31 cellular contexts compared by ENCODE assay signal in the genomic region with DNA sequence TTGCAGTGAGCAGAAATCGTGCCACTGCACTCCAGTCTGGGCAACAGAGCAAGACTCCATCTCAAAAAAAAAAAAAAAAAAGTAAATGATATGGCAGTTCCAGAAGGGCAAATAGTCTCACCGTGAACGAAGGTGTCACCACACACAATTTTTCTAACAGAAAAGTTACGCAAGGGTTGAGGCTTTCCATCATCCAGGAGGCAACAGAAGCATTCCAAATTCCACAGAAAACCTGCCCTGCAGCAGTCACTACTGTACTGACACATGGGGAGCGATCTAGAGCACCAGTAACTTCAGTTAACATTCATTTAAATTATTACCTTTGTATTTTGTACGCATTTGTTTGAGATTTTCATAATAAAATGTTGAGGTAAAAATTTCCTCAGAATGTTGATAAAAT.
"Had no signal": no experiment of that assay in that cellular context is flagged by ENCODE, and none has a peak within 500 bp of the region (broad histone marks: within the 10 kb centered on the region; RNA-seq: fewer than 3 reads in every experiment).

No MANE protein-coding gene starts in this region.

- H3K27ac Mint-ChIP-seq: natural killer cell treated with Interleukin-12 subunit alpha and Interleukin-12 subunit beta and Interleukin-15 and Interleukin-18, amount 100 ng/mL, for 72 hours; nephron progenitor cell; progenitor cell of endocrine pancreas; stimulated activated effector memory CD8-positive, alpha-beta T cell treated with anti-CD3 and anti-CD28 coated beads, Interleukin-12 subunit alpha, Interleukin-12 subunit beta, amount 100 ng/mL, for 72 hours; stimulated activated naive B cell treated with anti-CD40 and anti-IgM and Interleukin-4, amounts not matched to agents 10 μg/mL and 1 μg/mL and 100 μg/mL, for 72 hours; stimulated activated naive CD8-positive, alpha-beta T cell treated with anti-CD3 and anti-CD28 coated beads, Interleukin-15, Interleukin-2, amounts not matched to agents 100 ng/mL and 50 ng/mL, for 24 hours had no signal

- H3K9ac ChIP-seq: parathyroid adenoma had no signal

- DNase-seq: naive B cell; naive thymus-derived CD8-positive, alpha-beta T cell; nephron progenitor cell; nucleus accumbens; ovary; posterior cingulate gyrus; psoas muscle; right cardiac atrium; right lobe of liver; sigmoid colon; small intestine; stimulated activated CD4-positive, alpha-beta T cell treated with anti-CD3 and anti-CD28 coated beads, Interleukin-15, amount 100 ng/mL, for 24 hours; stimulated activated CD4-positive, alpha-beta T cell treated with anti-CD3 and anti-CD28 coated beads, Interleukin-2, amount 100 ng/mL, for 24 hours; stimulated activated CD4-positive, alpha-beta T cell treated with anti-CD3 and anti-CD28 coated beads, Interleukin-2, amount 100 ng/mL, for 48 hours; stimulated activated CD4-positive, alpha-beta T cell treated with anti-CD3 and anti-CD28 coated beads, Interleukin-4, amount 100 ng/mL, for 24 hours; stimulated activated naive B cell treated with anti-CD40 and anti-IgM and Interleukin-4, amounts not matched to agents 10 μg/mL and 1 μg/mL and 100 μg/mL, for 72 hours; stimulated activated naive CD4-positive, alpha-beta T cell treated with Interleukin-2 at 50 U/mL for 16 hours; substantia nigra; testis; tibial artery; transverse colon; upper lobe of right lung; uterus had no signal

- FAIRE-seq: small intestine had no signal

- H3K36me3 Mint-ChIP-seq: naive thymus-derived CD8-positive, alpha-beta T cell; natural killer cell treated with Interleukin-12 subunit alpha and Interleukin-12 subunit beta and Interleukin-15 and Interleukin-18, amount 100 ng/mL, for 72 hours; stimulated activated effector memory CD8-positive, alpha-beta T cell treated with anti-CD3 and anti-CD28 coated beads, Interleukin-12 subunit alpha, Interleukin-12 subunit beta, amount 100 ng/mL, for 72 hours had no signal

- H2AFZ ChIP-seq: parathyroid adenoma had no signal

- ATAC-seq: naive thymus-derived CD8-positive, alpha-beta T cell; natural killer cell treated with Interleukin-12 subunit alpha and Interleukin-12 subunit beta and Interleukin-15 and Interleukin-18, amount 100 ng/mL, for 72 hours; psoas muscle; right cardiac atrium; stimulated activated effector memory CD8-positive, alpha-beta T cell treated with anti-CD3 and anti-CD28 coated beads, Interleukin-12 subunit alpha, Interleukin-12 subunit beta, amount 100 ng/mL, for 72 hours; stimulated activated naive B cell treated with anti-CD40 and anti-IgM and Interleukin-4, amounts not matched to agents 10 μg/mL and 1 μg/mL and 100 μg/mL, for 72 hours; upper lobe of right lung had no signal

- H3K36me3 ChIP-seq: neutrophil, ovary, right lobe of liver, sigmoid colon, suprapubic skin, tibial artery, transverse colon, upper lobe of right lung, uterus had no signal

- H3K9me3 ChIP-seq: neutrophil, ovary, psoas muscle, right lobe of liver, sigmoid colon, suprapubic skin, testis, tibial artery, transverse colon, upper lobe of right lung, uterus had no signal

- H3K4me1 ChIP-seq: upper lobe of right lung, uterus had no signal

- H3K9me3 Mint-ChIP-seq: naive thymus-derived CD8-positive, alpha-beta T cell; natural killer cell treated with Interleukin-12 subunit alpha and Interleukin-12 subunit beta and Interleukin-15 and Interleukin-18, amount 100 ng/mL, for 72 hours; stimulated activated effector memory CD8-positive, alpha-beta T cell treated with anti-CD3 and anti-CD28 coated beads, Interleukin-12 subunit alpha, Interleukin-12 subunit beta, amount 100 ng/mL, for 72 hours; stimulated activated naive CD8-positive, alpha-beta T cell treated with anti-CD3 and anti-CD28 coated beads, Interleukin-15, Interleukin-2, amounts not matched to agents 100 ng/mL and 50 ng/mL, for 24 hours had no signal

- H3K27me3 Mint-ChIP-seq: naive B cell; naive thymus-derived CD8-positive, alpha-beta T cell; natural killer cell treated with Interleukin-12 subunit alpha and Interleukin-12 subunit beta and Interleukin-15 and Interleukin-18, amount 100 ng/mL, for 72 hours; progenitor cell of endocrine pancreas; stimulated activated naive B cell treated with anti-CD40 and anti-IgM and Interleukin-4, amounts not matched to agents 10 μg/mL and 1 μg/mL and 100 μg/mL, for 72 hours; stimulated activated naive CD8-positive, alpha-beta T cell treated with anti-CD3 and anti-CD28 coated beads, Interleukin-15, Interleukin-2, amounts not matched to agents 100 ng/mL and 50 ng/mL, for 24 hours had no signal

- H3K4me3 ChIP-seq: ovary, psoas muscle, right lobe of liver, sigmoid colon, suprapubic skin, testis, tibial artery, transverse colon, upper lobe of right lung, uterus had no signal

- H3K27me3 ChIP-seq: neutrophil, ovary, right lobe of liver, sigmoid colon, suprapubic skin, testis, tibial artery, transverse colon, upper lobe of right lung, uterus had no signal

- H3K27ac ChIP-seq: neutrophil, ovary, parathyroid adenoma, psoas muscle, right lobe of liver, sigmoid colon, suprapubic skin, testis, tibial artery, transverse colon, upper lobe of right lung, uterus had no signal

- H3K4me3 Mint-ChIP-seq: naive thymus-derived CD8-positive, alpha-beta T cell; natural killer cell treated with Interleukin-12 subunit alpha and Interleukin-12 subunit beta and Interleukin-15 and Interleukin-18, amount 100 ng/mL, for 72 hours; nephron progenitor cell; neural crest cell; stimulated activated effector memory CD8-positive, alpha-beta T cell treated with anti-CD3 and anti-CD28 coated beads, Interleukin-12 subunit alpha, Interleukin-12 subunit beta, amount 100 ng/mL, for 72 hours; stimulated activated naive B cell treated with anti-CD40 and anti-IgM and Interleukin-4, amounts not matched to agents 10 μg/mL and 1 μg/mL and 100 μg/mL, for 72 hours; stimulated activated naive CD8-positive, alpha-beta T cell treated with anti-CD3 and anti-CD28 coated beads, Interleukin-15, Interleukin-2, amounts not matched to agents 100 ng/mL and 50 ng/mL, for 24 hours had no signal
